In the genomic region with DNA sequence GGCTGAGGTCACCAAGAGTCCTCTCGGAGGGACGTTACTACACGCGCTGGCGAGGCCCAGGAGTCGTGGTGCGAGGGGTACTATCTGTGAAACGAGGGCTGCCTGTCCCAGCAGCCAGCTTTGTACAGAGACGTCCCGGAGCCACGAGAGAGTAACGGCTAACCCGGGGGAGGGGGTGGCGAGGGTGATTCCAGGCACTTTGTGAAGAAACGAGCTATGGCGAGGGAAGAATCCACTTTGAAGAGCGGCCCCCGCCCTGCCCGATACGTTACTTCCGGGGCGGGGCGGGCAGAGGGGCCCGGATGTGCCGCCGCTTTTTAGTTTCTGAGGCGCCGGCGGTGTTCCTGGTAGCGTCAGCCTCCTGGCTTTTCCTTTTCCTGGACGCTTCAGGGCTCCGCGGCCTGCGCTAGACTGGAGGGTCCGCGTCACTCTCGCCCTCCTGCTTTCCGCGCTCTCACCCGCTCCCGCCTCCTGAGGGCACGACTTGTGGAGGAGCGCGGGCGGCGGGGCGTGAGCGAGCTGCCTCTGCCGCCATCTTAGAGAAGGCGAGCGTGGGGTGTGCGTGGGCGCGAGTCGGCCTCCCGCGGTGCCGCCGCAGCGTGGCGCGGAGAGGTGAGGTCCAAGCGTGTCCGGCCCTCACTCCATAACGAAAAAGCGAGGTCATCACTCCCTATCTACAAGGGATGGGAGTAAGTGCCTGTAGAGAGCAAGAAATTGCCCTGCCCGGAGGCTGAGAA, we compare ENCODE assay signal across 1 cellular context.
TF ChIP-seq lines count a peak whose summit lies in the region.

No MANE protein-coding gene starts in this region.

TF ChIP-seq in HepG2, 621 proteins besides CTCF, POLR2A, EP300 and RAD21 (continued from another document and continues in another):
- TF ChIP-seq, protein P1, sequence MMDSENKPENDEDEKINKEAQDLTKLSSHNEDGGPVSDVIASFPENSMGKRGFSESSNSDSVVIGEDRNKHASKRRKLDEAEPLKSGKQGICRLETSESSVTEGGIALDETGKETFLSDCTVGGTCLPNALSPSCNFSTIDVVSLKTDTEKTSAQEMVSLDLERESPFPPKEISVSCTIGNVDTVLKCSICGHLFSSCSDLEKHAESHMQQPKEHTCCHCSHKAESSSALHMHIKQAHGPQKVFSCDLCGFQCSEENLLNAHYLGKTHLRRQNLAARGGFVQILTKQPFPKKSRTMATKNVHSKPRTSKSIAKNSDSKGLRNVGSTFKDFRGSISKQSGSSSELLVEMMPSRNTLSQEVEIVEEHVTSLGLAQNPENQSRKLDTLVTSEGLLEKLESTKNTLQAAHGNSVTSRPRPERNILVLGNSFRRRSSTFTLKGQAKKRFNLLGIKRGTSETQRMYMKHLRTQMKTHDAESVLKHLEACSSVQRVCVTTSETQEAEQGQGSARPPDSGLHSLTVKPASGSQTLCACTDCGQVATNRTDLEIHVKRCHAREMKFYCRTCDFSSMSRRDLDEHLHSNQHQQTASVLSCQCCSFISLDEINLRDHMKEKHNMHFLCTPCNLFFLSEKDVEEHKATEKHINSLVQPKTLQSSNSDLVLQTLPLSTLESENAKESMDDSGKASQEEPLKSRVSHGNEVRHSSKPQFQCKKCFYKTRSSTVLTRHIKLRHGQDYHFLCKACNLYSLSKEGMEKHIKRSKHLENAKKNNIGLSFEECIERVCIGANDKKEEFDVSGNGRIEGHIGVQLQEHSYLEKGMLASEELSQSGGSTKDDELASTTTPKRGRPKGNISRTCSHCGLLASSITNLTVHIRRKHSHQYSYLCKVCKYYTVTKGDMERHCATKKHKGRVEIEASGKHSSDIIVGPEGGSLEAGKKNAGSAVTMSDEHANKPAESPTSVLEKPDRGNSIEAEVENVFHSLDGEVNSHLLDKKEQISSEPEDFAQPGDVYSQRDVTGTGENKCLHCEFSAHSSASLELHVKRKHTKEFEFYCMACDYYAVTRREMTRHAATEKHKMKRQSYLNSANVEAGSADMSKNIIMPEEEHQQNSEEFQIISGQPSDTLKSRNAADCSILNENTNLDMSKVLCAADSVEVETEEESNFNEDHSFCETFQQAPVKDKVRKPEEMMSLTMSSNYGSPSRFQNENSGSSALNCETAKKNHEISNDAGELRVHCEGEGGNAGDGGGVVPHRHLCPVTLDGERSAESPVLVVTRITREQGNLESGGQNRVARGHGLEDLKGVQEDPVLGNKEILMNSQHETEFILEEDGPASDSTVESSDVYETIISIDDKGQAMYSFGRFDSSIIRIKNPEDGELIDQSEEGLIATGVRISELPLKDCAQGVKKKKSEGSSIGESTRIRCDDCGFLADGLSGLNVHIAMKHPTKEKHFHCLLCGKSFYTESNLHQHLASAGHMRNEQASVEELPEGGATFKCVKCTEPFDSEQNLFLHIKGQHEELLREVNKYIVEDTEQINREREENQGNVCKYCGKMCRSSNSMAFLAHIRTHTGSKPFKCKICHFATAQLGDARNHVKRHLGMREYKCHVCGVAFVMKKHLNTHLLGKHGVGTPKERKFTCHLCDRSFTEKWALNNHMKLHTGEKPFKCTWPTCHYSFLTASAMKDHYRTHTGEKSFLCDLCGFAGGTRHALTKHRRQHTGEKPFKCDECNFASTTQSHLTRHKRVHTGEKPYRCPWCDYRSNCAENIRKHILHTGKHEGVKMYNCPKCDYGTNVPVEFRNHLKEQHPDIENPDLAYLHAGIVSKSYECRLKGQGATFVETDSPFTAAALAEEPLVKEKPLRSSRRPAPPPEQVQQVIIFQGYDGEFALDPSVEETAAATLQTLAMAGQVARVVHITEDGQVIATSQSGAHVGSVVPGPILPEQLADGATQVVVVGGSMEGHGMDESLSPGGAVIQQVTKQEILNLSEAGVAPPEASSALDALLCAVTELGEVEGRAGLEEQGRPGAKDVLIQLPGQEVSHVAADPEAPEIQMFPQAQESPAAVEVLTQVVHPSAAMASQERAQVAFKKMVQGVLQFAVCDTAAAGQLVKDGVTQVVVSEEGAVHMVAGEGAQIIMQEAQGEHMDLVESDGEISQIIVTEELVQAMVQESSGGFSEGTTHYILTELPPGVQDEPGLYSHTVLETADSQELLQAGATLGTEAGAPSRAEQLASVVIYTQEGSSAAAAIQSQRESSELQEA (CRISPR knock-in tag; IDR thresholded peaks at IDR 0.05; ENCODE audit: not compliant biosample characterization): peak; percentile 49
- TF ChIP-seq ZNF33A (CRISPR knock-in tag; IDR thresholded peaks at IDR 0.05; ENCODE audit: borderline replicate concordance) (no peak), SOX13 (IDR thresholded peaks at IDR 0.05) (peak; percentile 48; the same call in 1 of the 2 replicates), SOX13 (CRISPR knock-in tag; conservative IDR thresholded peaks at IDR 0.05 in 1 of 2, IDR thresholded peaks at IDR 0.05 in 1 of 2) (peak in 1 of 2 experiments; percentile 24; a peak in 2 of 4 replicates), TEAD3 (CRISPR knock-in tag; optimal IDR thresholded peaks at IDR 0.05; ENCODE audit: borderline replicate concordance) (peak; percentile 46), ZNF572 (CRISPR knock-in tag; IDR thresholded peaks at IDR 0.05) (peak; percentile 6; the same call in 1 of the 2 replicates), HMG20A (CRISPR knock-in tag; IDR thresholded peaks at IDR 0.05; ENCODE audit: borderline replicate concordance) (no peak), ZNF558 (CRISPR knock-in tag; IDR thresholded peaks at IDR 0.05; ENCODE audit: borderline replicate concordance) (peak; percentile 67), HNRNPUL1 (IDR thresholded peaks at IDR 0.05; ENCODE audit: low read depth, low read length) (no peak), EEA1 (CRISPR knock-in tag; IDR thresholded peaks at IDR 0.05; ENCODE audit: borderline replicate concordance) (0 out of 2 replicates have a peak, but pooled peaks have one; percentile 83), MAZ (IDR thresholded peaks at IDR 0.05; ENCODE audit: borderline replicate concordance, low read depth, low read length) (peak; percentile 45), MAZ (CRISPR knock-in tag; IDR thresholded peaks at IDR 0.05; ENCODE audit: low read depth) (peak; percentile 84), KDM2A (CRISPR knock-in tag; IDR thresholded peaks at IDR 0.05; ENCODE audit: borderline replicate concordance, low read depth) (peak; percentile 97), ZBTB1 (CRISPR knock-in tag; IDR thresholded peaks at IDR 0.05; ENCODE audit: borderline replicate concordance) (no peak), KDM3A (CRISPR knock-in tag; IDR thresholded peaks at IDR 0.05; ENCODE audit: low read depth) (0 out of 2 replicates have a peak, but pooled peaks have one; percentile 54), ZBTB21 (CRISPR knock-in tag; IDR thresholded peaks at IDR 0.05) (no peak), ZNF670 (CRISPR knock-in tag; IDR thresholded peaks at IDR 0.05; ENCODE audit: borderline replicate concordance) (no peak), CBX1 (IDR thresholded peaks at IDR 0.05; ENCODE audit: low read depth) (no peak)
- TF ChIP-seq, protein P2, sequence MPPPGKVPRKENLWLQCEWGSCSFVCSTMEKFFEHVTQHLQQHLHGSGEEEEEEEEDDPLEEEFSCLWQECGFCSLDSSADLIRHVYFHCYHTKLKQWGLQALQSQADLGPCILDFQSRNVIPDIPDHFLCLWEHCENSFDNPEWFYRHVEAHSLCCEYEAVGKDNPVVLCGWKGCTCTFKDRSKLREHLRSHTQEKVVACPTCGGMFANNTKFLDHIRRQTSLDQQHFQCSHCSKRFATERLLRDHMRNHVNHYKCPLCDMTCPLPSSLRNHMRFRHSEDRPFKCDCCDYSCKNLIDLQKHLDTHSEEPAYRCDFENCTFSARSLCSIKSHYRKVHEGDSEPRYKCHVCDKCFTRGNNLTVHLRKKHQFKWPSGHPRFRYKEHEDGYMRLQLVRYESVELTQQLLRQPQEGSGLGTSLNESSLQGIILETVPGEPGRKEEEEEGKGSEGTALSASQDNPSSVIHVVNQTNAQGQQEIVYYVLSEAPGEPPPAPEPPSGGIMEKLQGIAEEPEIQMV (CRISPR knock-in tag; IDR thresholded peaks at IDR 0.05; ENCODE audit: low read depth): no peak
- TF ChIP-seq, protein P3, sequence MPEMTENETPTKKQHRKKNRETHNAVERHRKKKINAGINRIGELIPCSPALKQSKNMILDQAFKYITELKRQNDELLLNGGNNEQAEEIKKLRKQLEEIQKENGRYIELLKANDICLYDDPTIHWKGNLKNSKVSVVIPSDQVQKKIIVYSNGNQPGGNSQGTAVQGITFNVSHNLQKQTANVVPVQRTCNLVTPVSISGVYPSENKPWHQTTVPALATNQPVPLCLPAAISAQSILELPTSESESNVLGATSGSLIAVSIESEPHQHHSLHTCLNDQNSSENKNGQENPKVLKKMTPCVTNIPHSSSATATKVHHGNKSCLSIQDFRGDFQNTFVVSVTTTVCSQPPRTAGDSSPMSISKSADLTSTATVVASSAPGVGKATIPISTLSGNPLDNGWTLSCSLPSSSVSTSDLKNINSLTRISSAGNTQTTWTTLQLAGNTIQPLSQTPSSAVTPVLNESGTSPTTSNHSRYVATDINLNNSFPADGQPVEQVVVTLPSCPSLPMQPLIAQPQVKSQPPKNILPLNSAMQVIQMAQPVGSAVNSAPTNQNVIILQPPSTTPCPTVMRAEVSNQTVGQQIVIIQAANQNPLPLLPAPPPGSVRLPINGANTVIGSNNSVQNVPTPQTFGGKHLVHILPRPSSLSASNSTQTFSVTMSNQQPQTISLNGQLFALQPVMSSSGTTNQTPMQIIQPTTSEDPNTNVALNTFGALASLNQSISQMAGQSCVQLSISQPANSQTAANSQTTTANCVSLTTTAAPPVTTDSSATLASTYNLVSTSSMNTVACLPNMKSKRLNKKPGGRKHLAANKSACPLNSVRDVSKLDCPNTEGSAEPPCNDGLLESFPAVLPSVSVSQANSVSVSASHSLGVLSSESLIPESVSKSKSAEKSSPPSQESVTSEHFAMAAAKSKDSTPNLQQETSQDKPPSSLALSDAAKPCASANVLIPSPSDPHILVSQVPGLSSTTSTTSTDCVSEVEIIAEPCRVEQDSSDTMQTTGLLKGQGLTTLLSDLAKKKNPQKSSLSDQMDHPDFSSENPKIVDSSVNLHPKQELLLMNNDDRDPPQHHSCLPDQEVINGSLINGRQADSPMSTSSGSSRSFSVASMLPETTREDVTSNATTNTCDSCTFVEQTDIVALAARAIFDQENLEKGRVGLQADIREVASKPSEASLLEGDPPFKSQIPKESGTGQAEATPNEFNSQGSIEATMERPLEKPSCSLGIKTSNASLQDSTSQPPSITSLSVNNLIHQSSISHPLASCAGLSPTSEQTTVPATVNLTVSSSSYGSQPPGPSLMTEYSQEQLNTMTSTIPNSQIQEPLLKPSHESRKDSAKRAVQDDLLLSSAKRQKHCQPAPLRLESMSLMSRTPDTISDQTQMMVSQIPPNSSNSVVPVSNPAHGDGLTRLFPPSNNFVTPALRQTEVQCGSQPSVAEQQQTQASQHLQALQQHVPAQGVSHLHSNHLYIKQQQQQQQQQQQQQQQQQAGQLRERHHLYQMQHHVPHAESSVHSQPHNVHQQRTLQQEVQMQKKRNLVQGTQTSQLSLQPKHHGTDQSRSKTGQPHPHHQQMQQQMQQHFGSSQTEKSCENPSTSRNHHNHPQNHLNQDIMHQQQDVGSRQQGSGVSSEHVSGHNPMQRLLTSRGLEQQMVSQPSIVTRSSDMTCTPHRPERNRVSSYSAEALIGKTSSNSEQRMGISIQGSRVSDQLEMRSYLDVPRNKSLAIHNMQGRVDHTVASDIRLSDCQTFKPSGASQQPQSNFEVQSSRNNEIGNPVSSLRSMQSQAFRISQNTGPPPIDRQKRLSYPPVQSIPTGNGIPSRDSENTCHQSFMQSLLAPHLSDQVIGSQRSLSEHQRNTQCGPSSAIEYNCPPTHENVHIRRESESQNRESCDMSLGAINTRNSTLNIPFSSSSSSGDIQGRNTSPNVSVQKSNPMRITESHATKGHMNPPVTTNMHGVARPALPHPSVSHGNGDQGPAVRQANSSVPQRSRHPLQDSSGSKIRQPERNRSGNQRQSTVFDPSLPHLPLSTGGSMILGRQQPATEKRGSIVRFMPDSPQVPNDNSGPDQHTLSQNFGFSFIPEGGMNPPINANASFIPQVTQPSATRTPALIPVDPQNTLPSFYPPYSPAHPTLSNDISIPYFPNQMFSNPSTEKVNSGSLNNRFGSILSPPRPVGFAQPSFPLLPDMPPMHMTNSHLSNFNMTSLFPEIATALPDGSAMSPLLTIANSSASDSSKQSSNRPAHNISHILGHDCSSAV (CRISPR knock-in tag; IDR thresholded peaks at IDR 0.05; ENCODE audit: borderline replicate concordance): no peak
- TF ChIP-seq, protein P4, sequence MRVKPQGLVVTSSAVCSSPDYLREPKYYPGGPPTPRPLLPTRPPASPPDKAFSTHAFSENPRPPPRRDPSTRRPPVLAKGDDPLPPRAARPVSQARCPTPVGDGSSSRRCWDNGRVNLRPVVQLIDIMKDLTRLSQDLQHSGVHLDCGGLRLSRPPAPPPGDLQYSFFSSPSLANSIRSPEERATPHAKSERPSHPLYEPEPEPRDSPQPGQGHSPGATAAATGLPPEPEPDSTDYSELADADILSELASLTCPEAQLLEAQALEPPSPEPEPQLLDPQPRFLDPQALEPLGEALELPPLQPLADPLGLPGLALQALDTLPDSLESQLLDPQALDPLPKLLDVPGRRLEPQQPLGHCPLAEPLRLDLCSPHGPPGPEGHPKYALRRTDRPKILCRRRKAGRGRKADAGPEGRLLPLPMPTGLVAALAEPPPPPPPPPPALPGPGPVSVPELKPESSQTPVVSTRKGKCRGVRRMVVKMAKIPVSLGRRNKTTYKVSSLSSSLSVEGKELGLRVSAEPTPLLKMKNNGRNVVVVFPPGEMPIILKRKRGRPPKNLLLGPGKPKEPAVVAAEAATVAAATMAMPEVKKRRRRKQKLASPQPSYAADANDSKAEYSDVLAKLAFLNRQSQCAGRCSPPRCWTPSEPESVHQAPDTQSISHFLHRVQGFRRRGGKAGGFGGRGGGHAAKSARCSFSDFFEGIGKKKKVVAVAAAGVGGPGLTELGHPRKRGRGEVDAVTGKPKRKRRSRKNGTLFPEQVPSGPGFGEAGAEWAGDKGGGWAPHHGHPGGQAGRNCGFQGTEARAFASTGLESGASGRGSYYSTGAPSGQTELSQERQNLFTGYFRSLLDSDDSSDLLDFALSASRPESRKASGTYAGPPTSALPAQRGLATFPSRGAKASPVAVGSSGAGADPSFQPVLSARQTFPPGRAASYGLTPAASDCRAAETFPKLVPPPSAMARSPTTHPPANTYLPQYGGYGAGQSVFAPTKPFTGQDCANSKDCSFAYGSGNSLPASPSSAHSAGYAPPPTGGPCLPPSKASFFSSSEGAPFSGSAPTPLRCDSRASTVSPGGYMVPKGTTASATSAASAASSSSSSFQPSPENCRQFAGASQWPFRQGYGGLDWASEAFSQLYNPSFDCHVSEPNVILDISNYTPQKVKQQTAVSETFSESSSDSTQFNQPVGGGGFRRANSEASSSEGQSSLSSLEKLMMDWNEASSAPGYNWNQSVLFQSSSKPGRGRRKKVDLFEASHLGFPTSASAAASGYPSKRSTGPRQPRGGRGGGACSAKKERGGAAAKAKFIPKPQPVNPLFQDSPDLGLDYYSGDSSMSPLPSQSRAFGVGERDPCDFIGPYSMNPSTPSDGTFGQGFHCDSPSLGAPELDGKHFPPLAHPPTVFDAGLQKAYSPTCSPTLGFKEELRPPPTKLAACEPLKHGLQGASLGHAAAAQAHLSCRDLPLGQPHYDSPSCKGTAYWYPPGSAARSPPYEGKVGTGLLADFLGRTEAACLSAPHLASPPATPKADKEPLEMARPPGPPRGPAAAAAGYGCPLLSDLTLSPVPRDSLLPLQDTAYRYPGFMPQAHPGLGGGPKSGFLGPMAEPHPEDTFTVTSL (CRISPR knock-in tag; IDR thresholded peaks at IDR 0.05; ENCODE audit: borderline replicate concordance): no peak
- TF ChIP-seq, protein P5, sequence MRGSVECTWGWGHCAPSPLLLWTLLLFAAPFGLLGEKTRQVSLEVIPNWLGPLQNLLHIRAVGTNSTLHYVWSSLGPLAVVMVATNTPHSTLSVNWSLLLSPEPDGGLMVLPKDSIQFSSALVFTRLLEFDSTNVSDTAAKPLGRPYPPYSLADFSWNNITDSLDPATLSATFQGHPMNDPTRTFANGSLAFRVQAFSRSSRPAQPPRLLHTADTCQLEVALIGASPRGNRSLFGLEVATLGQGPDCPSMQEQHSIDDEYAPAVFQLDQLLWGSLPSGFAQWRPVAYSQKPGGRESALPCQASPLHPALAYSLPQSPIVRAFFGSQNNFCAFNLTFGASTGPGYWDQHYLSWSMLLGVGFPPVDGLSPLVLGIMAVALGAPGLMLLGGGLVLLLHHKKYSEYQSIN (CRISPR knock-in tag; IDR thresholded peaks at IDR 0.05; ENCODE audit: borderline replicate concordance): 0 out of 2 replicates have a peak, but pooled peaks have one; percentile 13
